Comparison of ENCODE assay signal across 1 cellular context in genomic region chr3:136198462-136199078, GRCh38.
TF ChIP-seq lines count a peak whose summit lies in the region.

No MANE protein-coding gene starts in this region.

TF ChIP-seq in liver, 16 proteins besides CTCF, POLR2A, EP300 and RAD21:
- peak; percentile 33 to 53 for TF ChIP-seq HNF4A (conservative IDR thresholded peaks at IDR 0.05)
